In the genomic region with DNA sequence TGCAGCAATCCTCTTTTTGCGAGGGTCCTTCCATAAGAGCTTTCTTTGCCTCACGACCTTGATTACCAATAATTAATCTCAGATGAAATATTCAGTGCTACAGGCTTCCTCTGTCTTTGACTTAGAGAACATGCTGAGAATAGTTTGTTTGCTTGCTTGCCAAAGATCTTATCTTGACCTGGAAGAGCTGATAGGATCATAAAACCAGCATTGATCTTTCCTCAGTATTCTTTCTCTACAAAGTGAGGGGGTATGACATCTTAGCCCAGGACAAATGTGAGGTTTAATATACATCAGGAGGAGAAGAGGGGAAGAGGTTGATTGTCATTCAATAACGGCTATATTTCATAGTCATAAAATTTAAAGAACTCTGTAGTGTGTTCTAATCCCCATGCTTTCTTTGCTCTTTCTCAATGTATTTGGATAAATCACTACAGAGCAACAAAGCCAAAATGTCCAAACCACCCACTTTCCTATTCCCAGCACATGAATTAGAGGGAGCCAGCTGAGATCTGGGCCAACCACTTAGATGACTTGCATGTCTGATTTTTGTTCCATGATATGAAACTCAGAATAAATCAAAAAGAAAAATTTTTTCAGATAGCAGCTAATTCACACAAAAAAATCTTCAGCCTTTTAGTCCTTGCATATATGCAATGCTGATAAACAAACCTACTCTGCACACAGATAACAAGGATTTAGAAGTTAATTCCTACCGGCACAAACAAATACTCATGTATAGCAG, we compare ENCODE assay signal across 12 cellular contexts. TPM values are rescaled to one million over a fixed set of nuclear protein-coding genes. Genes with fewer than 3 reads are reported as not detected.
DNase-seq lines count a peak whose midpoint lies in the region; ATAC-seq and TF ChIP-seq lines count a peak whose summit lies in the region.
"Had no signal": no experiment of that assay in that cellular context is flagged by ENCODE, and none has a peak within 500 bp of the region (broad histone marks: within the 10 kb centered on the region; RNA-seq: fewer than 3 reads in every experiment).

No MANE protein-coding gene starts in this region.

- 47 to 53% (median 51%) methylated on average over 4 of the region's 4 CpGs for WGBS in heart left ventricle, 4 donors

- intact Hi-C loops in Right ventricle myocardium inferior (cut with DNase I) (no loop called here), cardiac septum (cut with DNase I) (no loop called here), heart left ventricle (cut with DNase I) (no loop called here)

- no peak for TF ChIP-seq POLR2A in heart left ventricle (IDR thresholded peaks at IDR 0.05)

- no peak overlapping the region for H2AFZ ChIP-seq in osteoblast (ENCODE audit: low read length)

- no peak for DNase-seq in Right ventricle myocardium inferior (ENCODE audit: missing footprints)
- DNase-seq in cardiac septum (ENCODE audit: low spot score): no peak
- DNase-seq in heart left ventricle: no peak
- no peak for DNase-seq in osteoblast (ENCODE audit: insufficient read length, low spot score, missing footprints)
- DNase-seq in Ammon's horn (ENCODE audit: low spot score): no peak
- no peak for DNase-seq in T-helper 2 cell
- DNase-seq in H4 (ENCODE audit: low spot score): no peak
- DNase-seq: erythroblast; NCI-H2171 treated with DMSO at 0.1 percent for 48 hours; stimulated activated naive CD4-positive, alpha-beta T cell had no signal

- H4K20me1 ChIP-seq in osteoblast (ENCODE audit: insufficient read depth, low read length): no peaks in the 10 kb centered on the region

- peaks cover 9 to 84% (median 54%) of the 10 kb centered on the region in 12 donors for H3K4me1 ChIP-seq in heart left ventricle
- H3K4me1 ChIP-seq in osteoblast (ENCODE audit: insufficient read depth, low read length): peaks cover 47% of the 10 kb centered on the region

- no peak for TF ChIP-seq CTCF in heart left ventricle (IDR thresholded peaks at IDR 0.05)
- TF ChIP-seq CTCF in osteoblast (IDR thresholded peaks at IDR 0.05; ENCODE audit: extremely low read depth, low read depth, low read length): no peak

- H3K36me3 ChIP-seq in heart left ventricle: peaks cover 5 to 45% (median 32%) of the 10 kb centered on the region in 9 donors
- H3K36me3 ChIP-seq in osteoblast (ENCODE audit: insufficient read depth, low read length): peaks cover 38% of the 10 kb centered on the region

- H3K9me3 ChIP-seq in heart left ventricle (no peaks in the 10 kb centered on the region), osteoblast (ENCODE audit: low read depth, low read length) (no peaks in the 10 kb centered on the region)

- ATAC-seq in Right ventricle myocardium inferior (peak; percentile 60), heart left ventricle (peak in 3 of 4 donors; percentile 43 to 64 (median 48)), GM19455 (IDR thresholded peaks at IDR 0.05; ENCODE audit: unreplicated experiment) (no peak)
- ATAC-seq: activated naive CD4-positive, alpha-beta T cell treated with anti-CD3 and anti-CD28 coated beads, Interleukin-2, amount 50 U/mL, for 72 hours had no signal

- H3K27ac ChIP-seq in heart left ventricle (peak overlapping the region; percentile 42 to 83 (median 69)), osteoblast (ENCODE audit: low read depth, low read length) (peak overlapping the region; percentile 83)

- no peak overlapping the region for H3K4me2 ChIP-seq in osteoblast (ENCODE audit: insufficient read depth, low read length)

- peaks cover 47% of the 10 kb centered on the region for H3K79me2 ChIP-seq in osteoblast (ENCODE audit: insufficient read depth, low read length)

- H3K27me3 ChIP-seq in heart left ventricle: no peaks in the 10 kb centered on the region
- no peaks in the 10 kb centered on the region for H3K27me3 ChIP-seq in osteoblast (ENCODE audit: insufficient read depth, low read length)

- H3K4me3 ChIP-seq in heart left ventricle (no peak overlapping the region), osteoblast (ENCODE audit: insufficient read depth, low read length) (no peak overlapping the region)

RNA-seq across cellular contexts. Expression of a gene that starts 50.5 kb away (rescaled TPM):
- 22.6 TPM for total RNA-seq in Right ventricle myocardium inferior
- total RNA-seq in cardiac septum: 24.7 TPM
- total RNA-seq in heart left ventricle: 10 to 100 TPM; 12.1 to 35.4 (median 23.1) TPM
- 10 to 100 TPM in 1 of 2 donors, 1 to 10 TPM in 1; 9.8 to 13.8 TPM for polyA plus RNA-seq in heart left ventricle
- total RNA-seq in osteoblast: 26.1 and 26.8 TPM in 2 replicates
- 18.0 and 24.8 TPM in 2 replicates for total RNA-seq in H4 (2014; rRNA removed; shearing (Covaris generic))
